Comparison of ENCODE assay signal across 14 cellular contexts in the genomic region with DNA sequence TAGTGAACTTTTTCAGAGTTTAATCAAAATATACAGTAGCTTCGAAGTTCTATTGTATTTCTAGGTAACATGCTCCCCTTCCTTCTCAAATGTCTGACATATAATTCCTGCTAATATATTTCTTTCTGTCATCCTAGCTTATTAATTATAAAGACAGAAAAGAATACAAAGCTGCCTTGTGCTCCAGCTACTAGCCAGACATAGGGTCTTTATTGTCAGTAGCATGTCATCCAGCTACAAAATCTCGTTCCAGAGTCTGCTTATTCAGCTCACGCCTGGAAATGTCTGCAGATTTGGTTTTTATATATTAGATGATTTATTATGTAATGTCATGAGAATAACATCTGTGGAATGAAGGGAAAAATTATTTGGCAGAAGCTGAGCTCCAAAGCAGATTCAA.
DNase-seq lines count a peak whose midpoint lies in the region; ATAC-seq and TF ChIP-seq lines count a peak whose summit lies in the region.
"Had no signal": no experiment of that assay in that cellular context is flagged by ENCODE, and none has a peak within 500 bp of the region (broad histone marks: within the 10 kb centered on the region; RNA-seq: fewer than 3 reads in every experiment).

No MANE protein-coding gene starts in this region.

- in situ Hi-C loops in SK-MEL-5 (cut with HindIII; ENCODE audit: low pct_unique_long_range_greater_than_20kb, low sequenced_read_pairs) = no loop called here

- ATAC-seq in GM21381 (IDR thresholded peaks at IDR 0.05; ENCODE audit: unreplicated experiment) = no peak
- no peak for ATAC-seq in activated naive CD4-positive, alpha-beta T cell treated with anti-CD3 and anti-CD28 coated beads, Interleukin-2, amount 50 U/mL, for 72 hours
- ATAC-seq: GM23338 had no signal

- DNase-seq in COLO829 (ENCODE audit: low spot score) = peak; percentile 81
- DNase-seq in NCI-H446 (lab: John Stamatoyannopoulos, UW) = peak; percentile 3 to 11
- peak; percentile 52 for DNase-seq in SK-MEL-5 (ENCODE audit: low read depth, low spot score)
- DNase-seq in medulla oblongata (ENCODE audit: extremely low spot score) = peak; percentile 30
- DNase-seq in effector CD4-positive, alpha-beta T cell = no peak
- DNase-seq in activated naive CD4-positive, alpha-beta T cell treated with anti-CD3 and anti-CD28 coated beads, Interleukin-2, amount 50 U/mL, for 72 hours (ENCODE audit: low spot score in 2 of 2) = no peak
- no peak for DNase-seq in erythroblast (lab: John Stamatoyannopoulos, UW)
- DNase-seq: 8988T; Caco-2; CD8-positive, alpha-beta memory T cell; HCEC 1CT had no signal

- no peaks in the 10 kb centered on the region for H3K36me3 Mint-ChIP-seq in activated naive CD4-positive, alpha-beta T cell treated with anti-CD3 and anti-CD28 coated beads, Interleukin-2, amount 50 U/mL, for 72 hours
- H3K36me3 Mint-ChIP-seq: CD8-positive, alpha-beta memory T cell had no signal

- peaks cover 15 to 28% of the 10 kb centered on the region in 2 donors for H3K9me3 Mint-ChIP-seq in activated naive CD4-positive, alpha-beta T cell treated with anti-CD3 and anti-CD28 coated beads, Interleukin-2, amount 50 U/mL, for 72 hours

- TF ChIP-seq POLR2A in erythroblast (IDR thresholded peaks at IDR 0.05; ENCODE audit: low read length) = no peak

- no peak overlapping the region for H3K27ac Mint-ChIP-seq in activated naive CD4-positive, alpha-beta T cell treated with anti-CD3 and anti-CD28 coated beads, Interleukin-2, amount 50 U/mL, for 72 hours
- H3K27ac Mint-ChIP-seq: B cell; CD8-positive, alpha-beta memory T cell; GM23338 had no signal

Comparison
In these comparisons a context has a peak if more than half of its experiments do, and no peak if none do; other contexts are left out.
1. DNase-seq: peak in COLO829 (single experiment), NCI-H446 (2 of 2), SK-MEL-5 (single experiment) and medulla oblongata (single experiment); none in effector CD4-positive, alpha-beta T cell (single experiment), activated naive CD4-positive, alpha-beta T cell treated with anti-CD3 and anti-CD28 coated beads, Interleukin-2, amount 50 U/mL, for 72 hours (0 of 2) and erythroblast (0 of 2).